In the genomic region with DNA sequence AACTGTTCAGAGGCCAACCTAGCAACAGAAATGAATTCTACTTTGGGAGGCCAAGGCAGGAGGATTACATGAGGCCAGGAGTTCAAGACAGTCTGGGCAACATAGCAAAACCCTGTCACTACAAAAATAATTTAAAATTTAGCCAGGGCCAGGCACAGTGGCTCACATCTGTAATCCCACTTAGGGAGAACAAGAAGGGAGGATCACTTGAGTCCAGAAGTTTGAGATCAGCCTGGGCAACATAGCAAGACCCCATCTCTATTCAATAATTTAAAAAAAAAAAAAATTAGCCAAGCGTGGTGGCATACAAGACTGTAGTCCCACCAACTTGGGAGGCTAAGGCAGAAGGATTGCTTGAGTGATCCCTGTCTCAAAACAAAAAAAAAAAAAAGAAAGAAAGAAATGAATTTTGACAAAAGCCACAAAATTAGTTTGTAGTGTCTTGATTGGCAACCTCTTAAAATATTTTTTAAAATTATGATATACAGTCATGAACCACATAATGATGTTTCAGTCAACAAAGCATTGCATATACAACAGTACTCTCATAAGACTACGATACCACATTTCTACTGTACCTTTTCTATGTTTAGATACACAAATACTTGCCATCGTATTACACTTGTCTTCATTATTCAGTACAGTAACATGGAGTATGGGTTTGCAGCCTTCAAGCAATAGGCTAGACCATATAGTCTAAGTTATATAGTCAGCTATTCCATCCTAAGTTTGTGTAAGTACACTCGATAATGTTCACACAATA, we compare ENCODE assay signal across 7 cellular contexts.
"Had no signal": no experiment of that assay in that cellular context is flagged by ENCODE, and none has a peak within 500 bp of the region (broad histone marks: within the 10 kb centered on the region; RNA-seq: fewer than 3 reads in every experiment).

No MANE protein-coding gene starts in this region.

- H3K9ac ChIP-seq: KMS-11 had no signal

- H3K4me3 Mint-ChIP-seq: IgD-negative memory B cell had no signal

- H3K4me2 ChIP-seq: KMS-11 had no signal

- FAIRE-seq: HTR-8/SVneo had no signal

- H3K27ac Mint-ChIP-seq: IgD-negative memory B cell had no signal

- DNase-seq: IMR-90, KBM-7, KG1 had no signal

- H3K27ac ChIP-seq: HL-60, KMS-11 had no signal
